In genomic region chr2:197137234-197137633, GRCh38 we compare ENCODE assay signal across 11 cellular contexts.
DNase-seq lines count a peak whose midpoint lies in the region; ATAC-seq and TF ChIP-seq lines count a peak whose summit lies in the region.
"Had no signal": no experiment of that assay in that cellular context is flagged by ENCODE, and none has a peak within 500 bp of the region (broad histone marks: within the 10 kb centered on the region; RNA-seq: fewer than 3 reads in every experiment).

No MANE protein-coding gene starts in this region.

- peak overlapping the region in 1 of 11 experiments; percentile 0; a peak in 1 of 22 replicates for H3K27ac ChIP-seq in BLaER1 treated with 17β-estradiol and CSF1 and Interleukin-3, amounts not matched to agents 10 nM and 100 nM
- H3K27ac ChIP-seq in dorsolateral prefrontal cortex (peak overlapping the region in 1 of 59 donors; percentile 13), coronary artery (no peak overlapping the region)

- H3K4me2 ChIP-seq in BLaER1 treated with 17β-estradiol and CSF1 and Interleukin-3, amounts not matched to agents 10 nM and 100 nM: peak overlapping the region in 6 of 11 experiments; percentile 41 to 73 (median 66); a peak in 10 of 22 replicates

- peaks cover 2 to 34% (median 19%) of the 10 kb centered on the region in 10 experiments; a peak in 18 of 20 replicates for H3K4me1 ChIP-seq in BLaER1 treated with 17β-estradiol and CSF1 and Interleukin-3, amounts not matched to agents 10 nM and 100 nM
- H3K4me1 ChIP-seq in BE2C: no peaks in the 10 kb centered on the region

- H3K27me3 ChIP-seq in BLaER1 treated with 17β-estradiol and CSF1 and Interleukin-3, amounts not matched to agents 10 nM and 100 nM: no peaks in the 10 kb centered on the region
- H3K27me3 ChIP-seq in dorsolateral prefrontal cortex (no peaks in the 10 kb centered on the region), BE2C (no peaks in the 10 kb centered on the region)

- H3K4me3 ChIP-seq in BLaER1 treated with 17β-estradiol and CSF1 and Interleukin-3, amounts not matched to agents 10 nM and 100 nM: no peak overlapping the region
- H3K4me3 ChIP-seq in dorsolateral prefrontal cortex (no peak overlapping the region), coronary artery (no peak overlapping the region), BE2C (ENCODE audit: low read depth, low read length) (no peak overlapping the region)

- peaks cover 0 to 3% (median 0%) of the 10 kb centered on the region in 11 experiments; a peak in 1 of 22 replicates for H3K9me3 ChIP-seq in BLaER1 treated with 17β-estradiol and CSF1 and Interleukin-3, amounts not matched to agents 10 nM and 100 nM (replicated peaks in 1 of 11)
- H3K9me3 ChIP-seq in BE2C: no peaks in the 10 kb centered on the region

- H3K4me3 Mint-ChIP-seq in HFFc6: peak overlapping the region; percentile 15
- H3K4me3 Mint-ChIP-seq in activated naive CD8-positive, alpha-beta T cell treated with anti-CD3 and anti-CD28 coated beads, Interleukin-2, amount 10 ng/mL, durations not matched to agents 7 days and 5 days: peak overlapping the region; percentile 11
- H3K4me3 Mint-ChIP-seq in memory B cell: peak overlapping the region; percentile 46

- peak overlapping the region; percentile 68 for H3K27ac Mint-ChIP-seq in HFFc6
- peak overlapping the region; percentile 36 for H3K27ac Mint-ChIP-seq in activated naive CD8-positive, alpha-beta T cell treated with anti-CD3 and anti-CD28 coated beads, Interleukin-2, amount 10 ng/mL, durations not matched to agents 7 days and 5 days
- H3K27ac Mint-ChIP-seq in memory B cell: peak overlapping the region; percentile 92

- intact Hi-C loops in dorsolateral prefrontal cortex (cut with DNase I): loop anchor here in 1 of 2 donors (10.0 kb wide), 1 partner anchor 178 kb away; the partner anchor contains the start of gene ANKRD44

- H3K4me1 Mint-ChIP-seq in HFFc6 (ENCODE audit: low read depth): peaks cover 25% of the 10 kb centered on the region
- H3K4me1 Mint-ChIP-seq in activated naive CD8-positive, alpha-beta T cell treated with anti-CD3 and anti-CD28 coated beads, Interleukin-2, amount 10 ng/mL, durations not matched to agents 7 days and 5 days: peaks cover 66% of the 10 kb centered on the region
- peaks cover 62% of the 10 kb centered on the region for H3K4me1 Mint-ChIP-seq in memory B cell

- H3K27me3 Mint-ChIP-seq in HFFc6 (ENCODE audit: insufficient read depth): no peaks in the 10 kb centered on the region
- no peaks in the 10 kb centered on the region for H3K27me3 Mint-ChIP-seq in activated naive CD8-positive, alpha-beta T cell treated with anti-CD3 and anti-CD28 coated beads, Interleukin-2, amount 10 ng/mL, durations not matched to agents 7 days and 5 days
- H3K27me3 Mint-ChIP-seq in memory B cell: no peaks in the 10 kb centered on the region

- no peaks in the 10 kb centered on the region for H3K9me3 Mint-ChIP-seq in HFFc6
- H3K9me3 Mint-ChIP-seq in activated naive CD8-positive, alpha-beta T cell treated with anti-CD3 and anti-CD28 coated beads, Interleukin-2, amount 10 ng/mL, durations not matched to agents 7 days and 5 days: no peaks in the 10 kb centered on the region
- no peaks in the 10 kb centered on the region for H3K9me3 Mint-ChIP-seq in memory B cell

- no peaks in the 10 kb centered on the region for H3K36me3 Mint-ChIP-seq in HFFc6 (ENCODE audit: low read depth)
- H3K36me3 Mint-ChIP-seq in activated naive CD8-positive, alpha-beta T cell treated with anti-CD3 and anti-CD28 coated beads, Interleukin-2, amount 10 ng/mL, durations not matched to agents 7 days and 5 days: peaks cover 30% of the 10 kb centered on the region
- peaks cover 34% of the 10 kb centered on the region for H3K36me3 Mint-ChIP-seq in memory B cell

- TF ChIP-seq CTCF in HFFc6 (IDR thresholded peaks at IDR 0.05) (no peak), dorsolateral prefrontal cortex (IDR thresholded peaks at IDR 0.05 in 54 of 56, conservative IDR thresholded peaks at IDR 0.05 in 2 of 56; ENCODE audit: low read depth in 1 of 56, partially characterized antibody in 56 of 56) (no peak), coronary artery (IDR thresholded peaks at IDR 0.05) (no peak), BE2C (IDR thresholded peaks at IDR 0.05; ENCODE audit: low read depth, low read length) (no peak)

- H3K9ac ChIP-seq in BLaER1 treated with 17β-estradiol and CSF1 and Interleukin-3, amounts not matched to agents 10 nM and 100 nM: no peak overlapping the region

- H3K36me3 ChIP-seq in BLaER1 treated with 17β-estradiol and CSF1 and Interleukin-3, amounts not matched to agents 10 nM and 100 nM: peaks cover 0 to 50% (median 0%) of the 10 kb centered on the region in 11 experiments; a peak in 6 of 22 replicates
- H3K36me3 ChIP-seq in BE2C: no peaks in the 10 kb centered on the region; the same call in 1 of the 2 replicates

- POLR2A ChIA-PET in activated naive CD8-positive, alpha-beta T cell treated with anti-CD3 and anti-CD28 coated beads, Interleukin-2, amount 10 ng/mL, durations not matched to agents 7 days and 5 days (lab: Charles Lee): interaction anchor here (1.3 to 1.5 kb wide), 2 partner anchors 16 to 171 kb away, joined by 3 to 5 read pairs; no protein-coding TSS in a partner anchor

- DNase-seq in HFFc6: peak; percentile 43
- DNase-seq in activated naive CD8-positive, alpha-beta T cell treated with anti-CD3 and anti-CD28 coated beads, Interleukin-2, amount 10 ng/mL, durations not matched to agents 7 days and 5 days: no peak
- no peak for DNase-seq in memory B cell (ENCODE audit: low spot score in 2 of 2)
- DNase-seq in dorsolateral prefrontal cortex: no peak
- DNase-seq in NCI-H1417 treated with DMSO at 0.1 percent for 48 hours (lab: John Stamatoyannopoulos, UW): no peak
- DNase-seq in coronary artery (ENCODE audit: low spot score): no peak
- DNase-seq in BE2C: no peak
- DNase-seq: effector CD4-positive, alpha-beta T cell; KG1; right cardiac atrium had no signal

- no peak for ATAC-seq in activated naive CD8-positive, alpha-beta T cell treated with anti-CD3 and anti-CD28 coated beads, Interleukin-2, amount 10 ng/mL, durations not matched to agents 7 days and 5 days (ENCODE audit: low read depth)
- ATAC-seq in memory B cell (ENCODE audit: low read depth): no peak

- H4K20me1 ChIP-seq in BLaER1 treated with 17β-estradiol and CSF1 and Interleukin-3, amounts not matched to agents 10 nM and 100 nM: peaks cover 0 to 59% (median 0%) of the 10 kb centered on the region in 11 experiments; a peak in 4 of 22 replicates

Comparison
In these comparisons a context has a peak if more than half of its experiments do, and no peak if none do; other contexts are left out.
1. H3K27ac Mint-ChIP-seq: peak in every context shown above with its lines; median percentile 92 in memory B cell; 68 in HFFc6; 36 in activated naive CD8-positive, alpha-beta T cell treated with anti-CD3 and anti-CD28 coated beads, Interleukin-2, amount 10 ng/mL, durations not matched to agents 7 days and 5 days.